Comparison of ENCODE assay signal across 20 cellular contexts in genomic region chr17:28253663-28254062, GRCh38.
"Had no signal": no experiment of that assay in that cellular context is flagged by ENCODE, and none has a peak within 500 bp of the region (broad histone marks: within the 10 kb centered on the region; RNA-seq: fewer than 3 reads in every experiment).

No MANE protein-coding gene starts in this region.

- DNase-seq: colonic mucosa; dermis blood vessel endothelial cell; foreskin melanocyte; heart left ventricle; hippocampal formation; left colon; mesendoderm; naive B cell; occipital lobe; pancreas; psoas muscle; retina; sigmoid colon; stimulated activated naive CD4-positive, alpha-beta T cell; stomach; substantia nigra; transverse colon; uterus had no signal

- H3K9me3 ChIP-seq: colonic mucosa, heart left ventricle, pancreas, psoas muscle, sigmoid colon, stomach, thoracic aorta, transverse colon, uterus had no signal

- H3K27ac ChIP-seq: colonic mucosa, heart left ventricle, pancreas, psoas muscle, sigmoid colon, skin epidermis, stomach, thoracic aorta, transverse colon, uterus had no signal

- H3K27me3 ChIP-seq: colonic mucosa, pancreas had no signal

- H3K4me3 ChIP-seq: colonic mucosa, heart left ventricle, pancreas, psoas muscle, sigmoid colon, skin epidermis, stomach, thoracic aorta, transverse colon, uterus had no signal

- ATAC-seq: heart left ventricle, left colon, pancreas, psoas muscle had no signal

- H3K36me3 ChIP-seq: colonic mucosa, heart left ventricle, pancreas, sigmoid colon, stomach, thoracic aorta, transverse colon, uterus had no signal

- H3K4me1 ChIP-seq: colonic mucosa, psoas muscle, uterus had no signal

- FAIRE-seq: pancreas had no signal
